In the genomic region with DNA sequence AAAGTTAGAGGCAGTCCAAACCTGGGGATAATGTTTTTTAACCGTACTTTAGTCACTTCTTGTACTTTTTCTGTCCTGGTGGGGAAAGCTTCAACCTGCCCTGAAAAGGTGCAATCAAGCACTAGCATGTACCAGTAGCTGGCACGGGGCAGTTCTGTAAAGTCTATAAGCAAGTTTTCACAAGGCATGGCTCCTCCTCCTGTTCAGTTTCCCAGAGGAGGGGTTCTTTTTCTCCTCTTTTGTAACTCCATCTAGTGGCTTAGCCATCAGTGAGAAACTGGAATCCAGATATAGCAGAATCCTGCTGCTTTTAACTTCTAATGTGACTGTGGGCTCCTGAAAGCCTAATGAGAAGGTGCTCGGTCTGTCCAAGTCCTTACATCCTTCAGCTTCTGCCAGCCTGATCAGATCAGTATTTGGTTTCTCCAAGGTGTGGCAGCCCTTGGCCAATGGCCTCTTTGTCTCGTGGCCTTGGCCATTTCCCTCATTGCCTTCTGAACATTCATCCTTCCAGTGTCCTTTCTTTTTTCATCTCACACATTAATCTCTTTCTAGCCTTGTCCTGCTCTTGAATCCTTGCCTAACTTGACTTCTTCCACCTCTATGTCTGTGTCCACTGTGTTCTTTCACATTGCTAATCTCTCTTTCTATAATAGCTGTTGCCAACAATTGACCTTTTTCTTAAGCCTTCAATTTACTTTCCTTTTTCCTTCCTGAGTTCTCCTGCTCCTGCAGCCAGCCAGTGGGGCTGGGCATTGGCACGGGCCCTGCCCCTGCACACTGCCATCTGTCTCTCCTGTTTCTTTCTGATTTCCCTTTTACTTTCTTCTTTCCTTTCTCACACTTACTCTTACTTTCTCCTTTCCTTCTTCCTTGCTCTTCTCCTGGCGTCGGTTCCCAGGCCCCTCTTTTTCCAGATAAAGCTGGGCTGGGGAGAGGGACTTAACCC, we compare ENCODE assay signal across 9 cellular contexts.
DNase-seq lines count a peak whose midpoint lies in the region; ATAC-seq, FAIRE-seq and TF ChIP-seq lines count a peak whose summit lies in the region.
"Had no signal": no experiment of that assay in that cellular context is flagged by ENCODE, and none has a peak within 500 bp of the region (broad histone marks: within the 10 kb centered on the region; RNA-seq: fewer than 3 reads in every experiment).

No MANE protein-coding gene starts in this region.

- no peaks in the 10 kb centered on the region for H3K36me3 Mint-ChIP-seq in activated CD4-positive, alpha-beta T cell treated with anti-CD3 and anti-CD28 coated beads, Interleukin-2, amount 10 ng/mL, durations not matched to agents 24 days and 14 days (ENCODE audit: low read depth)
- H3K36me3 Mint-ChIP-seq: memory B cell had no signal

- DNase-seq in RPMI7951 (ENCODE audit: low read depth) (peak; percentile 33), fibroblast of gingiva (ENCODE audit: low read depth) (peak; percentile 21), sciatic nerve (ENCODE audit: low spot score) (no peak), GM12891 (ENCODE audit: insufficient read length, low spot score) (no peak)
- no peak for DNase-seq in activated CD4-positive, alpha-beta T cell treated with anti-CD3 and anti-CD28 coated beads, Interleukin-2, amount 10 ng/mL, durations not matched to agents 24 days and 14 days

- no peak for FAIRE-seq in GM12891 (lab: Jason Lieb, UNC)

- no peaks in the 10 kb centered on the region for H3K27me3 Mint-ChIP-seq in activated CD4-positive, alpha-beta T cell treated with anti-CD3 and anti-CD28 coated beads, Interleukin-2, amount 10 ng/mL, durations not matched to agents 24 days and 14 days

- no peak overlapping the region for H3K4me3 Mint-ChIP-seq in activated CD4-positive, alpha-beta T cell treated with anti-CD3 and anti-CD28 coated beads, Interleukin-2, amount 10 ng/mL, durations not matched to agents 24 days and 14 days
- H3K4me3 Mint-ChIP-seq: memory B cell had no signal

- intact Hi-C loops in sciatic nerve (cut with DNase I): no loop called here
- intact Hi-C loops in activated CD4-positive, alpha-beta T cell treated with anti-CD3 and anti-CD28 coated beads, Interleukin-2, amount 10 ng/mL, durations not matched to agents 24 days and 14 days (cut with micrococcal nuclease): no loop called here

- TF ChIP-seq POLR2A in GM12891 (IDR thresholded peaks at IDR 0.05; ENCODE audit: low read depth, low read length): no peak

- H3K4me1 Mint-ChIP-seq in activated CD4-positive, alpha-beta T cell treated with anti-CD3 and anti-CD28 coated beads, Interleukin-2, amount 10 ng/mL, durations not matched to agents 24 days and 14 days: no peaks in the 10 kb centered on the region
- H3K4me1 Mint-ChIP-seq: memory B cell had no signal

- H3K27ac Mint-ChIP-seq in activated CD4-positive, alpha-beta T cell treated with anti-CD3 and anti-CD28 coated beads, Interleukin-2, amount 10 ng/mL, durations not matched to agents 24 days and 14 days: no peak overlapping the region
- H3K27ac Mint-ChIP-seq: memory B cell had no signal

- ATAC-seq in GM18511 (IDR thresholded peaks at IDR 0.05; ENCODE audit: unreplicated experiment) (peak; percentile 20), sciatic nerve (peak; percentile 67), GM18867 (IDR thresholded peaks at IDR 0.05; ENCODE audit: unreplicated experiment) (no peak), GM21786 (IDR thresholded peaks at IDR 0.05; ENCODE audit: unreplicated experiment) (no peak)

- H3K9me3 Mint-ChIP-seq in activated CD4-positive, alpha-beta T cell treated with anti-CD3 and anti-CD28 coated beads, Interleukin-2, amount 10 ng/mL, durations not matched to agents 24 days and 14 days: no peaks in the 10 kb centered on the region
- H3K9me3 Mint-ChIP-seq: memory B cell had no signal

TF ChIP-seq in GM12891, 5 proteins besides CTCF, POLR2A, EP300 and RAD21:
- TF ChIP-seq POU2F2 (IDR thresholded peaks at IDR 0.05; ENCODE audit: low read depth, low read length) (no peak), POLR2AphosphoS5 (IDR thresholded peaks at IDR 0.05; ENCODE audit: low read depth, low read length) (no peak), PAX5 (IDR thresholded peaks at IDR 0.05; ENCODE audit: insufficient read depth, low read length, severe bottlenecking) (no peak), TAF1 (IDR thresholded peaks at IDR 0.05; ENCODE audit: low read depth, low read length) (no peak), SPI1 (IDR thresholded peaks at IDR 0.05; ENCODE audit: low read depth, low read length) (no peak)
TF ChIP-seq in GM12891: peak in this region for 0.

Comparison
In these comparisons a context has a peak if more than half of its experiments do, and no peak if none do; other contexts are left out.
1. ATAC-seq: peak in GM18511 (single experiment) and sciatic nerve (single experiment); none in GM18867 (single experiment) and GM21786 (single experiment).
2. DNase-seq: peak in RPMI7951 (single experiment) and fibroblast of gingiva (single experiment); none in sciatic nerve (single experiment), activated CD4-positive, alpha-beta T cell treated with anti-CD3 and anti-CD28 coated beads, Interleukin-2, amount 10 ng/mL, durations not matched to agents 24 days and 14 days (single experiment) and GM12891 (single experiment).